32 cellular contexts compared by ENCODE assay signal in genomic region chr5:16450163-16450562, GRCh38. TPM values are rescaled to one million over a fixed set of nuclear protein-coding genes. Genes with fewer than 3 reads are reported as not detected.
DNase-seq lines count a peak whose midpoint lies in the region; ATAC-seq, FAIRE-seq and TF ChIP-seq lines count a peak whose summit lies in the region.
"Had no signal": no experiment of that assay in that cellular context is flagged by ENCODE, and none has a peak within 500 bp of the region (broad histone marks: within the 10 kb centered on the region; RNA-seq: fewer than 3 reads in every experiment).

No MANE protein-coding gene starts in this region.

- no peak overlapping the region for H3K27ac ChIP-seq in foreskin keratinocyte
- H3K27ac ChIP-seq: A549, adrenal gland, brain microvascular endothelial cell, esophagus muscularis mucosa, gastroesophageal sphincter, KMS-11, ovary, SK-N-MC had no signal

- no peak for TF ChIP-seq POLR2A in GM12892 (IDR thresholded peaks at IDR 0.05; ENCODE audit: low read depth, low read length)

- peaks cover 1% of the 10 kb centered on the region for H3K4me1 ChIP-seq in foreskin keratinocyte
- H3K4me1 ChIP-seq: A549, Caco-2, HAP-1 had no signal

- TF ChIP-seq CTCF in foreskin keratinocyte (conservative IDR thresholded peaks at IDR 0.05), result no peak

- peak; percentile 52 for ATAC-seq in GM18502 (IDR thresholded peaks at IDR 0.05; ENCODE audit: poor library complexity, unreplicated experiment)
- ATAC-seq in GM19351 (IDR thresholded peaks at IDR 0.05; ENCODE audit: unreplicated experiment), result peak; percentile 57
- ATAC-seq in HG02610 (IDR thresholded peaks at IDR 0.05; ENCODE audit: unreplicated experiment), result peak; percentile 48
- ATAC-seq in HG03175 (IDR thresholded peaks at IDR 0.05; ENCODE audit: unreplicated experiment), result peak; percentile 63
- ATAC-seq in foreskin keratinocyte, result no peak
- no peak for ATAC-seq in left cardiac atrium
- ATAC-seq: A549, gastroesophageal sphincter, right cardiac atrium, T-helper 17 cell had no signal

- no peaks in the 10 kb centered on the region for H3K27me3 ChIP-seq in foreskin keratinocyte
- H3K27me3 ChIP-seq: adrenal gland, BE2C, brain microvascular endothelial cell, esophagus muscularis mucosa, gastroesophageal sphincter, ovary had no signal

- intact Hi-C loops in left cardiac atrium (cut with DNase I), result no loop called here

- FAIRE-seq in GM12892 (lab: Jason Lieb, UNC) (no peak), GM19239 (lab: Jason Lieb, UNC) (no peak)
- FAIRE-seq: A549, colon, GM12891, islet of Langerhans had no signal

- no peak for DNase-seq in GM12892 (ENCODE audit: insufficient read length)
- no peak for DNase-seq in foreskin keratinocyte
- DNase-seq in left cardiac atrium, result no peak
- no peak for DNase-seq in GM19239 (ENCODE audit: insufficient read length, low spot score)
- DNase-seq: activated CD4-positive, alpha-beta T cell treated with anti-CD3 and anti-CD28 coated beads, Interleukin-2, amount 10 ng/mL, durations not matched to agents 7 days and 5 days; activated effector memory CD4-positive, alpha-beta T cell treated with anti-CD3 and anti-CD28 coated beads, Interleukin-2, amount 50 U/mL, for 16 hours; adrenal gland; BE2C; brain microvascular endothelial cell; Caco-2; DND-41; effector memory CD4-positive, alpha-beta T cell; NCI-H1694; NCI-H2171 treated with DMSO at 0.1 percent for 48 hours; NCI-H524 treated with DMSO at 0.1 percent for 48 hours; ovary; right cardiac atrium; RPMI8226; T-helper 17 cell had no signal

RNA-seq across cellular contexts. Expression of gene ZNF622, which starts 15.4 kb away (rescaled TPM):
- polyA plus RNA-seq in GM12892 (2012; ENCODE audit: missing spikeins), result 16.8 TPM
- total RNA-seq in foreskin keratinocyte (35.8 and 38.7 TPM in 2 replicates), left cardiac atrium (10 to 100 TPM; 24.4 to 30.3 TPM)
- 31.9 and 34.5 TPM in 2 replicates for polyA plus RNA-seq in foreskin keratinocyte

Comparison
In these comparisons a context has a peak if more than half of its experiments do, and no peak if none do; other contexts are left out.
1. ATAC-seq: peak in GM18502 (single experiment), GM19351 (single experiment), HG02610 (single experiment) and HG03175 (single experiment); none in foreskin keratinocyte (single experiment) and left cardiac atrium (0 of 2).